8 cellular contexts compared by ENCODE assay signal in genomic region chr15:81000144-81000625, GRCh38. TPM values are rescaled to one million over a fixed set of nuclear protein-coding genes. Genes with fewer than 3 reads are reported as not detected.
A peak's percentile ranks its signal among the peaks of the same experiment; 100 is the strongest.
DNase-seq lines count a peak whose midpoint lies in the region; ATAC-seq and TF ChIP-seq lines count a peak whose summit lies in the region.

No MANE protein-coding gene starts in this region.

- H3K27ac ChIP-seq in adipose tissue (ENCODE audit: low read depth, low read length), result peak overlapping the region; percentile 98

- no peaks in the 10 kb centered on the region for H3K9me3 Mint-ChIP-seq in stimulated activated effector memory CD8-positive, alpha-beta T cell treated with anti-CD3 and anti-CD28 coated beads, Interleukin-12 subunit alpha, Interleukin-12 subunit beta, amount 100 ng/mL, for 72 hours

- H3K9me3 ChIP-seq in iPS-18c (ENCODE audit: control insufficient read depth, insufficient read depth, low read length), result no peaks in the 10 kb centered on the region

- TF ChIP-seq CTCF in BJ (IDR thresholded peaks at IDR 0.05; ENCODE audit: insufficient read depth, low read depth, low read length), result no peak

- H3K4me3 Mint-ChIP-seq in stimulated activated effector memory CD8-positive, alpha-beta T cell treated with anti-CD3 and anti-CD28 coated beads, Interleukin-12 subunit alpha, Interleukin-12 subunit beta, amount 100 ng/mL, for 72 hours, result peak overlapping the region; percentile 86

- H3K27ac Mint-ChIP-seq in stimulated activated effector memory CD8-positive, alpha-beta T cell treated with anti-CD3 and anti-CD28 coated beads, Interleukin-12 subunit alpha, Interleukin-12 subunit beta, amount 100 ng/mL, for 72 hours, result peak overlapping the region; percentile 89

- peaks cover 37% of the 10 kb centered on the region for H3K36me3 Mint-ChIP-seq in stimulated activated effector memory CD8-positive, alpha-beta T cell treated with anti-CD3 and anti-CD28 coated beads, Interleukin-12 subunit alpha, Interleukin-12 subunit beta, amount 100 ng/mL, for 72 hours

- 2 to 5% (median 2%) methylated on average over 21 of the region's 21 CpGs for WGBS in adipose tissue, 3 donors

- peaks cover 8% of the 10 kb centered on the region for H3K36me3 ChIP-seq in BJ (ENCODE audit: control insufficient read depth, insufficient read depth, low read length)

- DNase-seq in BJ (ENCODE audit: low read depth) (no peak), GDM1 (lab: John Stamatoyannopoulos, UW) (no peak), DMS79 (lab: John Stamatoyannopoulos, UW) (no peak)
- DNase-seq in stimulated activated effector memory CD8-positive, alpha-beta T cell treated with anti-CD3 and anti-CD28 coated beads, Interleukin-12 subunit alpha, Interleukin-12 subunit beta, amount 100 ng/mL, for 72 hours (ENCODE audit: low spot score in 2 of 2), result no peak

- CTCF ChIA-PET in BJ (lab: Yijun Ruan, JAX), result interaction anchor here (4.3 kb wide), 1 partner anchor 266 kb away, joined by 26 read pairs; no protein-coding TSS in a partner anchor

- POLR2A ChIA-PET in BJ (lab: Charles Lee), result interaction anchor here (0.7 kb wide), 1 partner anchor 18 kb away, joined by 7 read pairs; no protein-coding TSS in a partner anchor

- H3K4me1 Mint-ChIP-seq in stimulated activated effector memory CD8-positive, alpha-beta T cell treated with anti-CD3 and anti-CD28 coated beads, Interleukin-12 subunit alpha, Interleukin-12 subunit beta, amount 100 ng/mL, for 72 hours, result peaks cover 41% of the 10 kb centered on the region

- no peaks in the 10 kb centered on the region for H3K27me3 ChIP-seq in BJ (ENCODE audit: control insufficient read depth, insufficient read depth, low read length)

- H3K4me3 ChIP-seq in BJ (ENCODE audit: low read depth, low read length) (peak overlapping the region; percentile 84), iPS-18c (ENCODE audit: insufficient read depth, low read depth, low read length) (peak overlapping the region; percentile 82)

- ATAC-seq in HG03196 (IDR thresholded peaks at IDR 0.05; ENCODE audit: unreplicated experiment), result peak; percentile 0
- no peak for ATAC-seq in stimulated activated effector memory CD8-positive, alpha-beta T cell treated with anti-CD3 and anti-CD28 coated beads, Interleukin-12 subunit alpha, Interleukin-12 subunit beta, amount 100 ng/mL, for 72 hours
- ATAC-seq in GM18873 (IDR thresholded peaks at IDR 0.05; ENCODE audit: low FRiP score, unreplicated experiment), result no peak

RNA-seq across cellular contexts. Expression of gene TLNRD1, which starts 0.5 kb away (rescaled TPM):
- 3.9 and 5.2 TPM in 2 replicates for polyA plus RNA-seq in BJ (2011; rRNA removed)
- polyA minus RNA-seq in BJ (2011; rRNA and poly(A)+ RNA removed), result 3.9 and 5.6 TPM in 2 replicates
- polyA plus RNA-seq in adipose tissue, result 10 to 100 TPM in 2 of 3 donors, 1 to 10 TPM in 1; 6.7 to 29.3 (median 11.5) TPM

RNA-seq across cellular contexts. Expression of gene MESD, which starts 10.6 kb away (rescaled TPM):
- polyA plus RNA-seq in BJ (2011; rRNA removed) (11.0 and 17.3 TPM in 2 replicates), adipose tissue (10 to 100 TPM; 10.7 to 14.1 (median 12.7) TPM)
- polyA minus RNA-seq in BJ (2011; rRNA and poly(A)+ RNA removed), result 4.8 and 5.2 TPM in 2 replicates
